ENCODE assay signal across 9 cellular contexts in genomic region chr21:41947596-41948403, GRCh38. TPM values are rescaled to one million over a fixed set of nuclear protein-coding genes. Genes with fewer than 3 reads are reported as not detected.
DNase-seq lines count a peak whose midpoint lies in the region; ATAC-seq, FAIRE-seq and TF ChIP-seq lines count a peak whose summit lies in the region.
"Had no signal": no experiment of that assay in that cellular context is flagged by ENCODE, and none has a peak within 500 bp of the region (broad histone marks: within the 10 kb centered on the region; RNA-seq: fewer than 3 reads in every experiment).

No MANE protein-coding gene starts in this region.

- DNase-seq in PC-3 (no peak), endothelial cell of umbilical vein (ENCODE audit: low read depth, low spot score) (peak; percentile 91), mesenchymal stem cell (no peak), uterus (no peak), mesenteric fat pad (ENCODE audit: low spot score) (no peak)
- no peak for DNase-seq in CD4-positive, alpha-beta T cell

- WGBS in mesenchymal stem cell = 93% methylated on average over 13 of the region's 14 CpGs

- H3K4me3 Mint-ChIP-seq in CD4-positive, alpha-beta T cell = no peak overlapping the region

- no peak overlapping the region for H3K18ac ChIP-seq in mesenchymal stem cell (ENCODE audit: low read depth in 1 of 2, low read length in 2 of 2)

- H3K79me2 ChIP-seq in PC-3 (ENCODE audit: low read length) (peaks cover 97% of the 10 kb centered on the region), endothelial cell of umbilical vein (ENCODE audit: control insufficient read depth, insufficient read depth, low read length) (peaks cover 79% of the 10 kb centered on the region)

- peaks cover 59% of the 10 kb centered on the region for H3K79me1 ChIP-seq in mesenchymal stem cell (replicated peaks; ENCODE audit: low read length, poor library complexity, severe bottlenecking)

- H3K27me3 ChIP-seq in PC-3 (ENCODE audit: low read length) (no peaks in the 10 kb centered on the region), endothelial cell of umbilical vein (ENCODE audit: control insufficient read depth in 2 of 2, insufficient read depth in 2 of 2, low read length in 2 of 2) (no peaks in the 10 kb centered on the region), mesenchymal stem cell (ENCODE audit: control insufficient read depth in 1 of 2, insufficient read depth in 1 of 2, low read length in 2 of 2) (no peaks in the 10 kb centered on the region), uterus (no peaks in the 10 kb centered on the region)
- no peaks in the 10 kb centered on the region for H3K27me3 ChIP-seq in CD4-positive, alpha-beta T cell (ENCODE audit: control insufficient read depth, insufficient read depth, low read length)

- no peak overlapping the region for H3K23ac ChIP-seq in mesenchymal stem cell (ENCODE audit: low read length in 2 of 2)

- H3K27ac Mint-ChIP-seq in CD4-positive, alpha-beta T cell = no peak overlapping the region

- TF ChIP-seq CTCF in PC-3 (conservative IDR thresholded peaks at IDR 0.05; ENCODE audit: low read depth, low read length) (no peak), endothelial cell of umbilical vein (IDR thresholded peaks at IDR 0.05; ENCODE audit: extremely low read depth in 1 of 2, insufficient read depth in 1 of 2, low read depth in 1 of 2, low read length in 2 of 2) (no peak), uterus (IDR thresholded peaks at IDR 0.05) (no peak)
- no peak for TF ChIP-seq CTCF in CD4-positive, alpha-beta T cell (IDR thresholded peaks at IDR 0.05)

- H3K9me3 ChIP-seq in PC-3 (ENCODE audit: low read length) = no peaks in the 10 kb centered on the region
- H3K9me3 ChIP-seq in endothelial cell of umbilical vein (replicated peaks; ENCODE audit: control insufficient read depth, insufficient read depth, low read length) = no peaks in the 10 kb centered on the region
- H3K9me3 ChIP-seq in mesenchymal stem cell (ENCODE audit: control insufficient read depth, low read length) = no peaks in the 10 kb centered on the region
- H3K9me3 ChIP-seq in uterus = no peaks in the 10 kb centered on the region
- no peaks in the 10 kb centered on the region for H3K9me3 ChIP-seq in CD4-positive, alpha-beta T cell (ENCODE audit: control insufficient read depth, low read length)
- H3K9me3 ChIP-seq: neutrophil had no signal

- H3K9ac ChIP-seq in PC-3 (ENCODE audit: low read length) (no peak overlapping the region), endothelial cell of umbilical vein (replicated peaks; ENCODE audit: extremely low read depth, insufficient read depth, low read length) (peak overlapping the region; percentile 24), mesenchymal stem cell (ENCODE audit: low read length) (peak overlapping the region; percentile 74)

- no peak overlapping the region for H4K8ac ChIP-seq in mesenchymal stem cell (ENCODE audit: low read length)

- H3K4me3 ChIP-seq in PC-3 (ENCODE audit: low read length) (no peak overlapping the region), endothelial cell of umbilical vein (replicated peaks in 1 of 3; ENCODE audit: insufficient read depth in 1 of 3, low read depth in 1 of 3, low read length in 3 of 3) (no peak overlapping the region), mesenchymal stem cell (ENCODE audit: insufficient read depth in 1 of 2, low read depth in 1 of 2, low read length in 2 of 2) (peak overlapping the region in 1 of 2 experiments; percentile 64), uterus (no peak overlapping the region)

- no peak overlapping the region for H2BK120ac ChIP-seq in mesenchymal stem cell (ENCODE audit: low read depth, low read length)

- no peak overlapping the region for H2BK15ac ChIP-seq in mesenchymal stem cell (ENCODE audit: low read depth, poor library complexity, severe bottlenecking)

- CTCF ChIA-PET in PC-3 (lab: Charles Lee) (no interaction called here), endothelial cell of umbilical vein (lab: Charles Lee) (interaction anchor here (0.7 to 2.4 kb wide), 9 partner anchors 10 to 170 kb away, joined by 3 to 8 read pairs (median 4); no protein-coding TSS in a partner anchor)
- CTCF ChIA-PET in CD4-positive, alpha-beta T cell (lab: Charles Lee) = no interaction called here

- H3K9me1 ChIP-seq in endothelial cell of umbilical vein (replicated peaks; ENCODE audit: control insufficient read depth, extremely low read depth, insufficient read depth, low read length) = no peaks in the 10 kb centered on the region

- H3K4me1 Mint-ChIP-seq in CD4-positive, alpha-beta T cell (ENCODE audit: low read depth) = peaks cover 8% of the 10 kb centered on the region

- POLR2A ChIA-PET in PC-3 (lab: Charles Lee; ENCODE audit: unreplicated experiment) = interaction anchor here (0.6 kb wide), 2 partner anchors 14 to 251 kb away, joined by 3 read pairs; no protein-coding TSS in a partner anchor
- POLR2A ChIA-PET in endothelial cell of umbilical vein (lab: Charles Lee) = interaction anchor here (0.6 to 1.4 kb wide), 5 partner anchors 10 to 59 kb away, joined by 3 to 8 read pairs (median 4); no protein-coding TSS in a partner anchor
- POLR2A ChIA-PET in CD4-positive, alpha-beta T cell (lab: Charles Lee) = interaction anchor here (1.1 kb wide), 1 partner anchor 21 kb away, joined by 3 read pairs; no protein-coding TSS in a partner anchor

- H4K91ac ChIP-seq in mesenchymal stem cell (ENCODE audit: low read length) = no peak overlapping the region

- TF ChIP-seq POLR2A in endothelial cell of umbilical vein (IDR thresholded peaks at IDR 0.05; ENCODE audit: low read depth, low read length) = no peak
- no peak for TF ChIP-seq POLR2A in uterus (IDR thresholded peaks at IDR 0.05)

- H3K9me3 Mint-ChIP-seq in CD4-positive, alpha-beta T cell = no peaks in the 10 kb centered on the region

- H3K27me3 Mint-ChIP-seq in CD4-positive, alpha-beta T cell = peaks cover 8% of the 10 kb centered on the region

- H3K36me3 Mint-ChIP-seq in CD4-positive, alpha-beta T cell (ENCODE audit: low read depth) = no peaks in the 10 kb centered on the region

- H3K14ac ChIP-seq in mesenchymal stem cell (ENCODE audit: low read length in 2 of 2) = no peak overlapping the region

- dilution Hi-C loops in endothelial cell of umbilical vein (cut with MboI; ENCODE audit: extremely low pct_ligation_motif_present, low sequenced_read_pairs) = no loop called here

- H2BK12ac ChIP-seq in mesenchymal stem cell (ENCODE audit: low read length in 2 of 2) = no peak overlapping the region

- H3K4me2 ChIP-seq in PC-3 (ENCODE audit: low read length) (no peak overlapping the region), endothelial cell of umbilical vein (ENCODE audit: insufficient read depth, low read length) (no peak overlapping the region), mesenchymal stem cell (ENCODE audit: low read length, poor library complexity, severe bottlenecking) (no peak overlapping the region)

- peaks cover 13% of the 10 kb centered on the region for H3K36me3 ChIP-seq in PC-3 (ENCODE audit: low read depth, low read length)
- no peaks in the 10 kb centered on the region for H3K36me3 ChIP-seq in endothelial cell of umbilical vein (ENCODE audit: control insufficient read depth in 2 of 2, extremely low read depth in 1 of 2, insufficient read depth in 2 of 2, low read length in 2 of 2)
- H3K36me3 ChIP-seq in mesenchymal stem cell (ENCODE audit: control insufficient read depth in 1 of 2, insufficient read depth in 2 of 2, low read depth in 1 of 2, low read length in 2 of 2) = peaks cover 0 to 9% of the 10 kb centered on the region in 2 experiments
- H3K36me3 ChIP-seq in uterus = no peaks in the 10 kb centered on the region
- H3K36me3 ChIP-seq: neutrophil had no signal

- intact Hi-C loops in PC-3 (cut with micrococcal nuclease) = no loop called here
- intact Hi-C loops in endothelial cell of umbilical vein (cut with micrococcal nuclease) = no loop called here
- intact Hi-C loops in uterus (cut with DNase I; ENCODE audit: low total_unique reads) = no loop called here
- intact Hi-C loops in CD4-positive, alpha-beta T cell (cut with DNase I, micrococcal nuclease) = no loop called here

- H3K4ac ChIP-seq in mesenchymal stem cell (ENCODE audit: low read depth in 1 of 2, low read length in 2 of 2) = peak overlapping the region; percentile 15 to 17

- no peak overlapping the region for H2BK5ac ChIP-seq in mesenchymal stem cell (ENCODE audit: low read depth, low read length, poor library complexity, severe bottlenecking)

- peak; percentile 34; the same call in 1 of the 2 replicates for ATAC-seq in PC-3
- ATAC-seq in CD4-positive, alpha-beta T cell (ENCODE audit: poor library complexity) = no peak
- ATAC-seq in GM21737 (IDR thresholded peaks at IDR 0.05; ENCODE audit: unreplicated experiment) = no peak
- ATAC-seq: activated CD4-positive, CD25-positive, alpha-beta regulatory T cell treated with anti-CD3 and anti-CD28 coated beads, Interleukin-2, amount 50 U/mL, for 24 hours had no signal

- no peak overlapping the region for H3K27ac ChIP-seq in PC-3 (ENCODE audit: low read length)
- peak overlapping the region; percentile 31 for H3K27ac ChIP-seq in endothelial cell of umbilical vein (ENCODE audit: insufficient read depth, low read depth, low read length)
- no peak overlapping the region for H3K27ac ChIP-seq in mesenchymal stem cell (ENCODE audit: low read length, poor library complexity, severe bottlenecking)
- peak overlapping the region; percentile 65 to 67 for H3K27ac ChIP-seq in uterus
- no peak overlapping the region for H3K27ac ChIP-seq in CD4-positive, alpha-beta T cell (ENCODE audit: low read depth, low read length)
- H3K27ac ChIP-seq: neutrophil had no signal

- FAIRE-seq in endothelial cell of umbilical vein (lab: Jason Lieb, UNC) = peak; percentile 90

- BruUV-seq in PC-3 (replicated peaks; lab: Mats Ljungman, UMichigan) (no TSS peak), endothelial cell of umbilical vein (replicated peaks; lab: Mats Ljungman, UMichigan) (no TSS peak)

- H3K4me1 ChIP-seq in PC-3 (ENCODE audit: insufficient read depth, low read length) = peaks cover 26% of the 10 kb centered on the region
- H3K4me1 ChIP-seq in endothelial cell of umbilical vein (ENCODE audit: control insufficient read depth, extremely low read depth, insufficient read depth, low read length) = peaks cover 34% of the 10 kb centered on the region
- peaks cover 29% of the 10 kb centered on the region for H3K4me1 ChIP-seq in mesenchymal stem cell (ENCODE audit: control insufficient read depth, insufficient read depth, low read depth, low read length)
- H3K4me1 ChIP-seq in uterus = peaks cover 0 to 8% of the 10 kb centered on the region in 2 donors

- no peaks in the 10 kb centered on the region for H3K9me2 ChIP-seq in PC-3 (replicated peaks; ENCODE audit: low read length)

- H3F3A ChIP-seq in PC-3 (ENCODE audit: low read length, unreplicated experiment) = no peaks in the 10 kb centered on the region

- H2AFZ ChIP-seq in PC-3 (ENCODE audit: low read length) (no peak overlapping the region), endothelial cell of umbilical vein (ENCODE audit: low read depth, low read length) (no peak overlapping the region), mesenchymal stem cell (ENCODE audit: low read depth, low read length) (no peak overlapping the region)

- no peak overlapping the region for H2AK5ac ChIP-seq in mesenchymal stem cell (ENCODE audit: low read length, severe bottlenecking)

- H4K20me1 ChIP-seq in PC-3 (ENCODE audit: low read length) (peaks cover 78% of the 10 kb centered on the region), endothelial cell of umbilical vein (replicated peaks; ENCODE audit: control insufficient read depth, extremely low read depth, insufficient read depth, low read length) (no peaks in the 10 kb centered on the region)

RNA-seq across cellular contexts. Expression of gene C2CD2, which starts 6.0 kb away (rescaled TPM):
- total RNA-seq in PC-3 (2014; rRNA removed) = 50.4 and 81.4 TPM in 2 replicates
- 33.6 and 41.2 TPM in 2 replicates for total RNA-seq in endothelial cell of umbilical vein
- 28.3 and 32.6 TPM in 2 replicates for polyA plus RNA-seq in endothelial cell of umbilical vein
- polyA plus RNA-seq in endothelial cell of umbilical vein (2011; cell fraction: cytosol; rRNA removed) = 21.2 and 21.8 TPM in 2 replicates
- 69.6 and 72.9 TPM in 2 replicates for polyA plus RNA-seq in endothelial cell of umbilical vein (2011; cell fraction: nucleus; rRNA removed)
- 18.7 and 21.2 TPM in 2 replicates for polyA plus RNA-seq in endothelial cell of umbilical vein (2012)
- polyA minus RNA-seq in endothelial cell of umbilical vein = 73.1 and 80.4 TPM in 2 replicates
- polyA minus RNA-seq in endothelial cell of umbilical vein (2011; cell fraction: cytosol; rRNA and poly(A)+ RNA removed) = 15.3 TPM
- 64.6 and 69.8 TPM in 2 replicates for polyA minus RNA-seq in endothelial cell of umbilical vein (2011; cell fraction: nucleus; rRNA and poly(A)+ RNA removed)
- 11.4 TPM for polyA plus RNA-seq in mesenchymal stem cell (2013, experiment 1 of 2)
- 11.3 TPM for polyA plus RNA-seq in mesenchymal stem cell (2013, experiment 2 of 2)
- total RNA-seq in uterus = 10 to 100 TPM in 3 of 4 donors, 1 to 10 TPM in 1; 9.5 to 37.5 (median 18.3) TPM
- total RNA-seq in CD4-positive, alpha-beta T cell = 1 to 10 TPM; 8.2 to 8.8 TPM
- 125 TPM for total RNA-seq in mesenteric fat pad

Comparison
In these comparisons a context has a peak if more than half of its experiments do, and no peak if none do; other contexts are left out.
1. H3K27ac ChIP-seq: peak in endothelial cell of umbilical vein (single experiment) and uterus (2 of 2); none in PC-3 (single experiment), mesenchymal stem cell (single experiment) and CD4-positive, alpha-beta T cell (single experiment).